Comparison of ENCODE assay signal across 25 cellular contexts in the genomic region with DNA sequence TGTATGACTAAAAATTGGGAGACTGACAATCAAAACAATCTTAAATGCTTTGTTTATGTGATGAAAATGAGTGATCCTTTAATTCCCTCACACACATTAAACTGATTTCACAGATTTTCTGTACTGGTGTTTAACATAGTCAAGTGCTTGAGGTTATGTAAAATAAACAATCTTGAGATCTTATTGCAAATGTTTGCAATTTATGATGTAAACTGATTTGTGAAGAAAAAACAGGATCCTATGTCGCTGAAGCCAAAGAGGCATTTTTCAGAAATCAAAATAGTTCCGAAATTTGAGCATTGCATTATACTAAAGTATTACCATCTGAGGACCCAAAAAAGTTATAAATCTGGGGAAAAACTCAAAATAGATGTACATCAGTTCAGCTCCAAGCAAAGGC. TPM values are rescaled to one million over a fixed set of nuclear protein-coding genes. Genes with fewer than 3 reads are reported as not detected.
"Had no signal": no experiment of that assay in that cellular context is flagged by ENCODE, and none has a peak within 500 bp of the region (broad histone marks: within the 10 kb centered on the region; RNA-seq: fewer than 3 reads in every experiment).

No MANE protein-coding gene starts in this region.

- H3K4me3 Mint-ChIP-seq: activated CD4-positive, alpha-beta memory T cell treated with anti-CD3 and anti-CD28 coated beads, Interleukin-2, amount 10 ng/mL, durations not matched to agents 7 days and 5 days; activated CD4-positive, alpha-beta T cell treated with anti-CD3 and anti-CD28 coated beads for 36 hours; activated naive CD4-positive, alpha-beta T cell treated with anti-CD3 and anti-CD28 coated beads, Interleukin-2, amount 50 U/mL, for 24 hours; activated T-cell treated with anti-CD3 and anti-CD28 coated beads, Interleukin-2, amount 50 U/mL, for 72 hours; T-cell had no signal

- ATAC-seq: activated CD4-positive, alpha-beta T cell treated with anti-CD3 and anti-CD28 coated beads for 36 hours; activated T-cell treated with anti-CD3 and anti-CD28 coated beads, Interleukin-2, amount 50 U/mL, for 72 hours; body of pancreas; T-cell had no signal

- H3K9me3 Mint-ChIP-seq: activated CD4-positive, alpha-beta memory T cell treated with anti-CD3 and anti-CD28 coated beads, Interleukin-2, amount 10 ng/mL, durations not matched to agents 7 days and 5 days; activated T-cell treated with anti-CD3 and anti-CD28 coated beads, Interleukin-2, amount 50 U/mL, for 72 hours; activated T-helper 2 cell treated with anti-CD3 and anti-CD28 coated beads, Interferon-gamma antibody, Interleukin-2, Interleukin-4, amounts not matched to agents 10 μg/mL and 5 μg/mL and 100 μg/mL, durations not matched to agents 14 hours and 24 hours and 36 hours had no signal

- FAIRE-seq: bronchial epithelial cell had no signal

- H3K27ac Mint-ChIP-seq: activated CD4-positive, alpha-beta memory T cell treated with anti-CD3 and anti-CD28 coated beads, Interleukin-2, amount 10 ng/mL, durations not matched to agents 7 days and 5 days; activated CD4-positive, alpha-beta T cell treated with anti-CD3 and anti-CD28 coated beads for 36 hours; activated T-cell treated with anti-CD3 and anti-CD28 coated beads, Interleukin-2, amount 50 U/mL, for 72 hours; activated T-helper 2 cell treated with anti-CD3 and anti-CD28 coated beads, Interferon-gamma antibody, Interleukin-2, Interleukin-4, amounts not matched to agents 10 μg/mL and 5 μg/mL and 100 μg/mL, durations not matched to agents 14 hours and 24 hours and 36 hours; T-cell had no signal

- H3K27ac ChIP-seq: ascending aorta, body of pancreas, WERI-Rb-1 had no signal

- H3K36me3 Mint-ChIP-seq: activated naive CD4-positive, alpha-beta T cell treated with anti-CD3 and anti-CD28 coated beads, Interleukin-2, amount 50 U/mL, for 24 hours; T-cell had no signal

- DNase-seq: activated CD4-positive, alpha-beta memory T cell treated with anti-CD3 and anti-CD28 coated beads, Interleukin-2, amount 10 ng/mL, durations not matched to agents 7 days and 5 days; activated CD4-positive, alpha-beta T cell treated with anti-CD3 and anti-CD28 coated beads for 36 hours; activated CD4-positive, alpha-beta T cell treated with anti-CD3 and anti-CD28 coated beads, Interleukin-2, amount 50 U/mL, for 1 hour; activated CD8-positive, alpha-beta memory T cell treated with anti-CD3 and anti-CD28 coated beads, Interleukin-2, amount 50 U/mL, for 4 hours; activated gamma-delta T cell treated with Interleukin-2 at 50 U/mL for 16 hours; activated T-cell treated with anti-CD3 and anti-CD28 coated beads, Interleukin-2, amount 50 U/mL, for 72 hours; amniotic stem cell; body of pancreas; central memory CD4-positive, alpha-beta T cell; NCI-H1048; NCI-H146; NCI-H187 treated with DMSO at 0.1 percent for 48 hours; NCI-H2171 treated with DMSO at 0.1 percent for 48 hours; NCI-H226; NCI-H526 treated with DMSO at 0.1 percent for 48 hours; NCI-H82; SIG-M5; T-cell; WERI-Rb-1 had no signal

RNA-seq across cellular contexts. Expression of a gene that starts 12.7 kb away (rescaled TPM):
- total RNA-seq: activated CD4-positive, alpha-beta memory T cell treated with anti-CD3 and anti-CD28 coated beads, Interleukin-2, amount 10 ng/mL, durations not matched to agents 7 days and 5 days; activated CD4-positive, alpha-beta T cell treated with anti-CD3 and anti-CD28 coated beads for 36 hours; activated T-helper 2 cell treated with anti-CD3 and anti-CD28 coated beads, Interferon-gamma antibody, Interleukin-2, Interleukin-4, amounts not matched to agents 10 μg/mL and 5 μg/mL and 100 μg/mL, durations not matched to agents 14 hours and 24 hours and 36 hours; ascending aorta; bronchial epithelial cell; chondrocyte; T-cell; T-helper 2 cell treated with Interferon-gamma antibody and Interleukin-4, amounts not matched to agents 100 ng/mL and 5 ng/mL, for 36 hours had no signal
